In the genomic region with DNA sequence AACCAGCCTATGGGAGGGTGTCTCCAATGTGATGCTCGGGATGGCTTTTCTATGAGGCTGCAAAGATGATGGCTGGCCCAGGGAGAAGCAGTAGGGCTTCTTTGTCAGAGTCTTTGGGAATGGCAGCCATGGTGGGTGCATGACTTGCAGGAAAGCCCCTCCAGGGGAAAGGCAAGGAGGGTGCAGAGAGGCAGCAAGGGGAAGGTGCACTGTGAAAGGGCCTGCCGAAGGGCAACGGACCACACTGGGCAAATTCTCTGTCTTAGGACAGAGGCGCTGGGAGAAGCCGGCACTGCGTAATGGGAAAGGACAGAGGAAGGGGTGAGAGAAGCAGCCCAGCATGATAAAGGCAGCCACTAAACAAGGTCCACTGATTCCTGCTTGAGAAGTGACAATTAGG, we compare ENCODE assay signal across 9 cellular contexts.
"Had no signal": no experiment of that assay in that cellular context is flagged by ENCODE, and none has a peak within 500 bp of the region (broad histone marks: within the 10 kb centered on the region; RNA-seq: fewer than 3 reads in every experiment).

No MANE protein-coding gene starts in this region.

- H3K4me1 Mint-ChIP-seq: GM23338, H9 had no signal

- ATAC-seq: GM23338, HCT116 had no signal

- H3K9me3 ChIP-seq: HAP-1 had no signal

- H3K9me3 Mint-ChIP-seq: GM23338, H9 had no signal

- H3K4me3 ChIP-seq: GM23248, GM23338, HAP-1 had no signal

- DNase-seq: GM23248, GOT3, H7, H9, HCEC 1CT, HFFc6 had no signal

- H3K27ac Mint-ChIP-seq: GM23338, HFFc6 had no signal

- H3K27ac ChIP-seq: GM23248 had no signal

- H2AFZ ChIP-seq: GM23248, GM23338 had no signal

- H3K4me2 ChIP-seq: GM23338 had no signal

- H3K4me3 Mint-ChIP-seq: GM23338, H9, HFFc6 had no signal

- H3K36me3 ChIP-seq: HAP-1 had no signal

- H3K9ac ChIP-seq: GM23248 had no signal

- H3K4me1 ChIP-seq: HAP-1 had no signal
